Comparison of ENCODE assay signal across 37 cellular contexts in the genomic region with DNA sequence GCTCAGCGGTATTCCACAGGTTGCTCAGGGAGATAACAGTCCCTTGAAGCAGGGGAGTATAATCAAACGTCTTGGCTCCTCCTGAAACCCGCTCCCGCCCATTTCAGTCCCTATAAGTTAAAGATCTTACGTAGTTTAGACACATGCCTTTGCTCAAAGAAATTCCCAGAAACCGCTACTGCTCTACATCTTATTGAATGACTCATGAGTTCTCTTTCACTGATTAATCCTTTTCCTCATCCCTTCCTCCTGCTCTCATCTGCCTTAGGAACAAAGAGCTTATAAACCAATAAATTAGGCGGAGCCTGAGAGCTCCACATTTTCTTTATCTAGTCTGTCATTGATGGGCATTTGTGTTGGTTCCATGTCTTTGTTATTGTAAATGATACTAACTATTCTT. TPM values are rescaled to one million over a fixed set of nuclear protein-coding genes. Genes with fewer than 3 reads are reported as not detected.
DNase-seq lines count a peak whose midpoint lies in the region; ATAC-seq, FAIRE-seq and TF ChIP-seq lines count a peak whose summit lies in the region.
"Had no signal": no experiment of that assay in that cellular context is flagged by ENCODE, and none has a peak within 500 bp of the region (broad histone marks: within the 10 kb centered on the region; RNA-seq: fewer than 3 reads in every experiment).

No MANE protein-coding gene starts in this region.

- peaks cover 0 to 7% (median 0%) of the 10 kb centered on the region in 6 donors for H3K9me3 Mint-ChIP-seq in immature natural killer cell
- H3K9me3 Mint-ChIP-seq: brain; CD8-positive, alpha-beta T cell; natural killer cell had no signal

- H3K56ac ChIP-seq in IMR-90 (ENCODE audit: extremely low read depth, insufficient read depth, low read length), result no peak overlapping the region

- peak; percentile 76 for DNase-seq in EH (ENCODE audit: low read depth)
- peak; percentile 36 for DNase-seq in IMR-90
- peak; percentile 62 for DNase-seq in mammary epithelial cell
- no peak for DNase-seq in keratinocyte (ENCODE audit: low read depth, low spot score)
- no peak for DNase-seq in immature natural killer cell
- DNase-seq in DMS114 treated with DMSO at 0.1 percent for 48 hours (lab: John Stamatoyannopoulos, UW; ENCODE audit: unreplicated experiment), result no peak
- DNase-seq in smooth muscle cell (lab: John Stamatoyannopoulos, UW; ENCODE audit: unreplicated experiment), result no peak
- DNase-seq: ACHN; activated CD4-positive, alpha-beta T cell treated with anti-CD3 and anti-CD28 coated beads, Interleukin-2, amount 50 U/mL, for 48 hours; activated naive CD4-positive, alpha-beta T cell; BE2C; CD8-positive, alpha-beta T cell; colonic mucosa; effector CD8-positive, alpha-beta T cell; head of caudate nucleus; kidney glomerular epithelial cell; natural killer cell; NCI-H1105 treated with DMSO at 0.1 percent for 48 hours; NCI-H187 treated with DMSO at 0.1 percent for 48 hours; NCI-H524; nucleus accumbens; stimulated activated CD4-positive, alpha-beta T cell treated with anti-CD3 and anti-CD28 coated beads, Interleukin-4, amount 100 ng/mL, for 4 hours; T-helper 17 cell had no signal

- H3K4me3 ChIP-seq in IMR-90 (ENCODE audit: insufficient read depth, low read depth, low read length) (no peak overlapping the region), mammary epithelial cell (replicated peaks in 1 of 3; ENCODE audit: insufficient read depth in 1 of 3, low read depth in 2 of 3, low read length in 3 of 3) (no peak overlapping the region), keratinocyte (ENCODE audit: control insufficient read depth in 2 of 3, extremely low read depth in 1 of 3, insufficient read depth in 2 of 3, low read depth in 1 of 3, low read length in 3 of 3) (no peak overlapping the region), smooth muscle cell (no peak overlapping the region)
- H3K4me3 ChIP-seq: colonic mucosa, GM12878, lower lobe of right lung, tibial nerve had no signal

- no peaks in the 10 kb centered on the region for H3K79me1 ChIP-seq in IMR-90 (ENCODE audit: low read depth in 1 of 2, low read length in 2 of 2)

- no peak overlapping the region for H4K8ac ChIP-seq in IMR-90 (ENCODE audit: low read depth in 2 of 2, low read length in 2 of 2)

- H3K4me1 Mint-ChIP-seq in immature natural killer cell, result no peaks in the 10 kb centered on the region
- H3K4me1 Mint-ChIP-seq: brain, natural killer cell, T-helper 17 cell had no signal

- H3K36me3 ChIP-seq in IMR-90 (ENCODE audit: control insufficient read depth, insufficient read depth, low read length) (no peaks in the 10 kb centered on the region), mammary epithelial cell (ENCODE audit: insufficient read depth, low read length) (no peaks in the 10 kb centered on the region), keratinocyte (ENCODE audit: control insufficient read depth in 2 of 2, extremely low read depth in 1 of 2, insufficient read depth in 2 of 2, low read length in 2 of 2) (no peaks in the 10 kb centered on the region), smooth muscle cell (ENCODE audit: low read depth) (no peaks in the 10 kb centered on the region)
- H3K36me3 ChIP-seq: BE2C, colonic mucosa, lower lobe of right lung, tibial nerve had no signal

- TF ChIP-seq POLR2A in IMR-90 (IDR thresholded peaks at IDR 0.05; ENCODE audit: low read depth, low read length), result no peak

- no peaks in the 10 kb centered on the region for H3K36me3 Mint-ChIP-seq in immature natural killer cell
- H3K36me3 Mint-ChIP-seq: brain; CD8-positive, alpha-beta T cell; natural killer cell had no signal

- H3K9ac ChIP-seq in IMR-90 (ENCODE audit: low read depth, low read length), result no peak overlapping the region
- H3K9ac ChIP-seq in mammary epithelial cell (ENCODE audit: insufficient read depth, low read length), result no peak overlapping the region
- no peak overlapping the region for H3K9ac ChIP-seq in keratinocyte (ENCODE audit: control insufficient read depth, extremely low read depth, insufficient read depth, low read length)
- no peak overlapping the region for H3K9ac ChIP-seq in smooth muscle cell (ENCODE audit: low read depth)

- CTCF ChIA-PET in IMR-90 (lab: Yijun Ruan, JAX), result no interaction called here
- CTCF ChIA-PET in mammary epithelial cell (lab: Charles Lee; ENCODE audit: low non-redundant PET), result no interaction called here

- peak; percentile 17 for FAIRE-seq in keratinocyte (lab: Jason Lieb, UNC)
- FAIRE-seq: GM12878, TTC549 had no signal

- no peak for TF ChIP-seq RAD21 in IMR-90 (IDR thresholded peaks at IDR 0.05; ENCODE audit: low read length)

- H4K5ac ChIP-seq in IMR-90 (ENCODE audit: low read depth, low read length), result no peak overlapping the region

- no peaks in the 10 kb centered on the region for H3F3A ChIP-seq in smooth muscle cell (ENCODE audit: low read depth)

- H3K9me1 ChIP-seq in IMR-90 (ENCODE audit: insufficient read depth, low read length) (no peaks in the 10 kb centered on the region), keratinocyte (ENCODE audit: control insufficient read depth, extremely low read depth, insufficient read depth, low read length) (no peaks in the 10 kb centered on the region)

- H3K9me3 ChIP-seq in IMR-90 (ENCODE audit: control insufficient read depth, insufficient read depth, low read length) (no peaks in the 10 kb centered on the region), mammary epithelial cell (replicated peaks; ENCODE audit: insufficient read depth, low read length) (no peaks in the 10 kb centered on the region), keratinocyte (ENCODE audit: control insufficient read depth, low read depth, low read length) (no peaks in the 10 kb centered on the region), smooth muscle cell (replicated peaks; ENCODE audit: low read depth) (no peaks in the 10 kb centered on the region)
- H3K9me3 ChIP-seq: BE2C, colonic mucosa, lower lobe of right lung, tibial nerve had no signal

- peaks cover 0 to 4% (median 3%) of the 10 kb centered on the region in 3 donors for H3K27me3 Mint-ChIP-seq in immature natural killer cell (ENCODE audit: low read depth in 3 of 3)
- H3K27me3 Mint-ChIP-seq: brain, progenitor cell of endocrine pancreas had no signal

- WGBS in IMR-90 (ENCODE audit: extremely low coverage in 2 of 2, insufficient read length in 1 of 2), 2 experiments, result 43% methylated on average over 4 of the region's 7 CpGs; no CpG with 5 or more reads in 1 of the 2 experiments
- WGBS in mammary epithelial cell (ENCODE audit: low coverage, missing lambda C conversion rate), result 71% methylated on average over 5 of the region's 7 CpGs
- 52% methylated on average over 7 of the region's 7 CpGs for WGBS in smooth muscle cell (ENCODE audit: low lambda C conversion rate)

- in situ Hi-C loops in IMR-90 (cut with MboI; ENCODE audit: low sequenced_read_pairs) (no loop called here), mammary epithelial cell (cut with MboI; ENCODE audit: low sequenced_read_pairs in 2 of 2) (no loop called here)

- H4K91ac ChIP-seq in IMR-90 (ENCODE audit: insufficient read depth, low read depth, low read length), result no peak overlapping the region

- no peak overlapping the region for H3K14ac ChIP-seq in IMR-90 (replicated peaks; ENCODE audit: low read depth, low read length)

- H4K20me1 ChIP-seq in IMR-90 (ENCODE audit: insufficient read depth, low read length), result no peaks in the 10 kb centered on the region
- no peaks in the 10 kb centered on the region for H4K20me1 ChIP-seq in mammary epithelial cell (ENCODE audit: insufficient read depth, low read length)
- H4K20me1 ChIP-seq in keratinocyte (ENCODE audit: control insufficient read depth, extremely low read depth, insufficient read depth, low read length), result no peaks in the 10 kb centered on the region
- H4K20me1 ChIP-seq in smooth muscle cell (ENCODE audit: low read depth), result no peaks in the 10 kb centered on the region

- no peak overlapping the region for H3K18ac ChIP-seq in IMR-90 (ENCODE audit: low read depth, low read length)

- dilution Hi-C loops in IMR-90 (cut with HindIII; ENCODE audit: low sequenced_read_pairs, unreplicated experiment), result no loop called here
- dilution Hi-C loops in mammary epithelial cell (cut with HindIII; ENCODE audit: low sequenced_read_pairs), result no loop called here
- dilution Hi-C loops in keratinocyte (cut with MboI; ENCODE audit: extremely low pct_ligation_motif_present, low sequenced_read_pairs), result no loop called here

- H3K27me3 ChIP-seq in IMR-90 (ENCODE audit: control insufficient read depth, insufficient read depth, low read length) (no peaks in the 10 kb centered on the region; the same call in 1 of the 2 replicates), mammary epithelial cell (ENCODE audit: insufficient read depth, low read length) (no peaks in the 10 kb centered on the region), keratinocyte (ENCODE audit: control insufficient read depth, extremely low read depth, insufficient read depth, low read length) (no peaks in the 10 kb centered on the region), smooth muscle cell (ENCODE audit: low read depth) (no peaks in the 10 kb centered on the region)
- H3K27me3 ChIP-seq: BE2C, colonic mucosa, tibial nerve had no signal

- H3K79me2 ChIP-seq in mammary epithelial cell (ENCODE audit: insufficient read depth, low read length) (no peaks in the 10 kb centered on the region), keratinocyte (ENCODE audit: control insufficient read depth, insufficient read depth, low read length) (no peaks in the 10 kb centered on the region), smooth muscle cell (ENCODE audit: low read depth) (no peaks in the 10 kb centered on the region)

- no peak overlapping the region for H2BK5ac ChIP-seq in IMR-90 (ENCODE audit: low read depth, low read length, poor library complexity, severe bottlenecking)

- H2AK9ac ChIP-seq in IMR-90 (replicated peaks; ENCODE audit: low read depth, low read length, poor library complexity), result no peak overlapping the region

- POLR2A ChIA-PET in IMR-90 (lab: Charles Lee; ENCODE audit: unreplicated experiment), result no interaction called here

- no peak overlapping the region for H2BK120ac ChIP-seq in IMR-90 (ENCODE audit: low read depth, low read length)

- TF ChIP-seq CTCF in IMR-90 (conservative IDR thresholded peaks at IDR 0.05; ENCODE audit: low read depth, low read length), result no peak
- TF ChIP-seq CTCF in mammary epithelial cell (conservative IDR thresholded peaks at IDR 0.05 in 1 of 2, IDR thresholded peaks at IDR 0.05 in 1 of 2; ENCODE audit: extremely low read depth in 1 of 2, insufficient read depth in 1 of 2, low read depth in 1 of 2, low read length in 2 of 2), result no peak
- no peak for TF ChIP-seq CTCF in keratinocyte (optimal IDR thresholded peaks at IDR 0.05 in 1 of 3, IDR thresholded peaks at IDR 0.05 in 1 of 3, conservative IDR thresholded peaks at IDR 0.05 in 1 of 3; ENCODE audit: extremely low read depth in 1 of 3, insufficient read depth in 2 of 3, low read length in 3 of 3)
- TF ChIP-seq CTCF in smooth muscle cell (IDR thresholded peaks at IDR 0.05; ENCODE audit: borderline replicate concordance, insufficient read depth, poor library complexity, severe bottlenecking), result no peak

- BruUV-seq in IMR-90 (replicated peaks; lab: Mats Ljungman, UMichigan) (no TSS peak), mammary epithelial cell (replicated peaks; lab: Mats Ljungman, UMichigan) (no TSS peak)

- H3K4me1 ChIP-seq in IMR-90 (ENCODE audit: control insufficient read depth, insufficient read depth, low read length), result no peaks in the 10 kb centered on the region
- H3K4me1 ChIP-seq in mammary epithelial cell (ENCODE audit: insufficient read depth, low read length), result peaks cover 5% of the 10 kb centered on the region
- no peaks in the 10 kb centered on the region for H3K4me1 ChIP-seq in keratinocyte (ENCODE audit: control insufficient read depth, extremely low read depth, insufficient read depth, low read length)
- no peaks in the 10 kb centered on the region for H3K4me1 ChIP-seq in smooth muscle cell (ENCODE audit: low read depth)
- H3K4me1 ChIP-seq: BE2C, colonic mucosa, lower lobe of right lung, tibial nerve had no signal

- H3K4me3 Mint-ChIP-seq in immature natural killer cell, result no peak overlapping the region
- H3K4me3 Mint-ChIP-seq: brain; CD8-positive, alpha-beta T cell; natural killer cell; T-helper 17 cell had no signal

- H3K23ac ChIP-seq in IMR-90 (ENCODE audit: low read depth, low read length), result no peak overlapping the region

- H3K4ac ChIP-seq in IMR-90 (ENCODE audit: low read depth, low read length), result no peak overlapping the region

- intact Hi-C loops in IMR-90 (cut with micrococcal nuclease) (no loop called here), mammary epithelial cell (cut with micrococcal nuclease) (no loop called here)

- H2AFZ ChIP-seq in IMR-90 (replicated peaks; ENCODE audit: low read length, poor library complexity) (no peak overlapping the region), mammary epithelial cell (ENCODE audit: low read depth, low read length) (no peak overlapping the region), keratinocyte (ENCODE audit: control insufficient read depth, low read length) (no peak overlapping the region), smooth muscle cell (ENCODE audit: low read depth) (no peak overlapping the region)

- H3K4me2 ChIP-seq in IMR-90 (ENCODE audit: low read depth, low read length) (no peak overlapping the region), mammary epithelial cell (ENCODE audit: insufficient read depth, low read depth, low read length) (no peak overlapping the region), keratinocyte (ENCODE audit: control insufficient read depth, extremely low read depth, insufficient read depth, low read depth, low read length) (no peak overlapping the region), smooth muscle cell (no peak overlapping the region)

- no peak for ATAC-seq in IMR-90 (ENCODE audit: low read depth)
- ATAC-seq in HG02973 (IDR thresholded peaks at IDR 0.05; ENCODE audit: unreplicated experiment), result no peak
- ATAC-seq: activated CD4-positive, CD25-positive, alpha-beta regulatory T cell treated with anti-CD3 and anti-CD28 coated beads, Interleukin-2, amount 50 U/mL, for 24 hours; CD8-positive, alpha-beta T cell; GM12878; HCT116; lower lobe of right lung; natural killer cell; Right ventricle myocardium inferior; sciatic nerve; T-helper 17 cell had no signal

- no peak overlapping the region for H2AK5ac ChIP-seq in IMR-90 (ENCODE audit: low read depth, low read length)

- no peak overlapping the region for H3K27ac Mint-ChIP-seq in immature natural killer cell
- H3K27ac Mint-ChIP-seq: brain; CD8-positive, alpha-beta T cell; natural killer cell; progenitor cell of endocrine pancreas; T-helper 17 cell had no signal

- H3K27ac ChIP-seq in IMR-90 (ENCODE audit: insufficient read depth, low read length) (no peak overlapping the region), mammary epithelial cell (ENCODE audit: insufficient read depth, low read depth, low read length) (no peak overlapping the region), keratinocyte (ENCODE audit: control insufficient read depth, insufficient read depth, low read length) (no peak overlapping the region), smooth muscle cell (ENCODE audit: low read depth) (no peak overlapping the region)
- H3K27ac ChIP-seq: colonic mucosa, epithelial cell of prostate, lower lobe of right lung, tibial nerve had no signal

- no peak overlapping the region for H2BK15ac ChIP-seq in IMR-90 (ENCODE audit: low read depth, low read length)

- no peak overlapping the region for H2BK20ac ChIP-seq in IMR-90 (ENCODE audit: low read depth, low read length)

RNA-seq across cellular contexts. Expression of gene SERPINB4, which starts 4.2 kb away (rescaled TPM):
- total RNA-seq in IMR-90 (2012; rRNA removed) (not detected in 2 replicates), mammary epithelial cell (1 to 10 TPM in 1 of 2 donors, under 1 TPM in 1; 0.35 to 1.5 TPM), smooth muscle cell (11.1 and 14.8 TPM in 2 replicates)
- polyA plus RNA-seq in IMR-90 (2012; rRNA removed) (not detected in 2 replicates), mammary epithelial cell (1.3 TPM), keratinocyte (0.52 to 4.7 TPM (median 2.4 TPM) in 3 replicates), immature natural killer cell (not detected), smooth muscle cell (0.46 and 1.7 TPM in 2 replicates)
- polyA plus RNA-seq in IMR-90 (2012; cell fraction: cytosol; rRNA removed), result not detected in 2 replicates
- polyA plus RNA-seq in IMR-90 (2012; cell fraction: nucleus; rRNA removed; ENCODE audit: low replicate concordance), result not detected in 2 replicates
- polyA minus RNA-seq in mammary epithelial cell (not detected), keratinocyte (1.5 to 2.6 TPM (median 2.4 TPM) in 3 replicates)
- polyA plus RNA-seq in keratinocyte (2011; ENCODE audit: low read depth), result 7.5 TPM
- polyA plus RNA-seq in keratinocyte (2011; cell fraction: cytosol; rRNA removed), result 0.77 and 0.96 TPM in 2 replicates
- 0.85 and 1.0 TPM in 2 replicates for polyA plus RNA-seq in keratinocyte (2011; cell fraction: nucleus; rRNA removed)
- 0.34 and 6.5 TPM in 2 replicates for polyA plus RNA-seq in keratinocyte (2012; ENCODE audit: low replicate concordance)
- not detected for polyA minus RNA-seq in keratinocyte (2011; cell fraction: cytosol; rRNA and poly(A)+ RNA removed)
- polyA minus RNA-seq in keratinocyte (2011; cell fraction: nucleus; rRNA and poly(A)+ RNA removed), result 1.6 TPM in 1 of 2 replicates, not detected in the other
- total RNA-seq: CD8-positive, alpha-beta T cell; colonic mucosa; GM12878; lower lobe of right lung; mononuclear cell; natural killer cell; progenitor cell of endocrine pancreas; Right ventricle myocardium inferior; sciatic nerve; T-helper 17 cell; tibial nerve had no signal
- polyA plus RNA-seq: GM12878 had no signal

RNA-seq across cellular contexts. Expression of gene SERPINB3, which starts 13.5 kb away (rescaled TPM):
- total RNA-seq in IMR-90 (2012; rRNA removed) (not detected in 2 replicates), mammary epithelial cell (10 to 100 TPM in 1 of 2 donors, 1 to 10 TPM in 1; 2.4 to 12.7 TPM), smooth muscle cell (142 and 148 TPM in 2 replicates)
- polyA plus RNA-seq in IMR-90 (2012; rRNA removed) (not detected in 2 replicates), mammary epithelial cell (12.3 TPM), keratinocyte (3.8 to 26.8 TPM (median 12.7 TPM) in 3 replicates), immature natural killer cell (not detected), smooth muscle cell (17.5 and 44.0 TPM in 2 replicates)
- not detected in 2 replicates for polyA plus RNA-seq in IMR-90 (2012; cell fraction: cytosol; rRNA removed)
- polyA plus RNA-seq in IMR-90 (2012; cell fraction: nucleus; rRNA removed; ENCODE audit: low replicate concordance), result not detected in 2 replicates
- polyA minus RNA-seq in mammary epithelial cell (10.6 TPM), keratinocyte (0.30 to 16.2 TPM (median 8.3 TPM) in 3 replicates)
- 39.6 TPM for polyA plus RNA-seq in keratinocyte (2011; ENCODE audit: low read depth)
- 5.3 and 8.6 TPM in 2 replicates for polyA plus RNA-seq in keratinocyte (2011; cell fraction: cytosol; rRNA removed)
- polyA plus RNA-seq in keratinocyte (2011; cell fraction: nucleus; rRNA removed), result 7.8 and 8.2 TPM in 2 replicates
- 2.4 and 61.2 TPM in 2 replicates for polyA plus RNA-seq in keratinocyte (2012; ENCODE audit: low replicate concordance)
- polyA minus RNA-seq in keratinocyte (2011; cell fraction: cytosol; rRNA and poly(A)+ RNA removed), result 2.5 TPM
- polyA minus RNA-seq in keratinocyte (2011; cell fraction: nucleus; rRNA and poly(A)+ RNA removed), result 2.8 and 3.6 TPM in 2 replicates
- total RNA-seq: CD8-positive, alpha-beta T cell; colonic mucosa; GM12878; lower lobe of right lung; mononuclear cell; natural killer cell; progenitor cell of endocrine pancreas; Right ventricle myocardium inferior; sciatic nerve; T-helper 17 cell; tibial nerve had no signal
- polyA plus RNA-seq: GM12878 had no signal

RNA-seq across cellular contexts. Expression of gene SERPINB11, which starts 54.5 kb away (rescaled TPM):
- total RNA-seq in IMR-90 (2012; rRNA removed) (0.18 TPM in 1 of 2 replicates, not detected in the other), mammary epithelial cell (not detected), smooth muscle cell (1.1 and 1.4 TPM in 2 replicates)
- polyA plus RNA-seq in IMR-90 (2012; rRNA removed) (0.12 TPM in 1 of 2 replicates, not detected in the other), mammary epithelial cell (not detected), keratinocyte (not detected in 3 replicates), immature natural killer cell (not detected), smooth muscle cell (0.25 TPM in 1 of 2 replicates, not detected in the other)
- polyA plus RNA-seq in IMR-90 (2012; cell fraction: cytosol; rRNA removed), result not detected in 2 replicates
- polyA plus RNA-seq in IMR-90 (2012; cell fraction: nucleus; rRNA removed; ENCODE audit: low replicate concordance), result 0.05 TPM in 2 replicates
- polyA minus RNA-seq in mammary epithelial cell (not detected), keratinocyte (not detected in 3 replicates)
- not detected for polyA plus RNA-seq in keratinocyte (2011; ENCODE audit: low read depth)
- polyA plus RNA-seq in keratinocyte (2011; cell fraction: cytosol; rRNA removed), result not detected in 2 replicates
- not detected in 2 replicates for polyA plus RNA-seq in keratinocyte (2011; cell fraction: nucleus; rRNA removed)
- not detected in 2 replicates for polyA plus RNA-seq in keratinocyte (2012; ENCODE audit: low replicate concordance)
- polyA minus RNA-seq in keratinocyte (2011; cell fraction: cytosol; rRNA and poly(A)+ RNA removed), result not detected
- polyA minus RNA-seq in keratinocyte (2011; cell fraction: nucleus; rRNA and poly(A)+ RNA removed), result not detected in 2 replicates
- total RNA-seq: CD8-positive, alpha-beta T cell; colonic mucosa; GM12878; mononuclear cell; natural killer cell; progenitor cell of endocrine pancreas; Right ventricle myocardium inferior; sciatic nerve; T-helper 17 cell; tibial nerve had no signal
- polyA plus RNA-seq: adipose tissue, GM12878 had no signal

Comparison
In these comparisons a context has a peak if more than half of its experiments do, and no peak if none do; other contexts are left out.
1. DNase-seq: peak in EH (single experiment), IMR-90 (single experiment) and mammary epithelial cell (single experiment); none in keratinocyte (single experiment), immature natural killer cell (0 of 3), DMS114 treated with DMSO at 0.1 percent for 48 hours (single experiment) and smooth muscle cell (single experiment).